ENCODE assay signal across 8 cellular contexts in the genomic region with DNA sequence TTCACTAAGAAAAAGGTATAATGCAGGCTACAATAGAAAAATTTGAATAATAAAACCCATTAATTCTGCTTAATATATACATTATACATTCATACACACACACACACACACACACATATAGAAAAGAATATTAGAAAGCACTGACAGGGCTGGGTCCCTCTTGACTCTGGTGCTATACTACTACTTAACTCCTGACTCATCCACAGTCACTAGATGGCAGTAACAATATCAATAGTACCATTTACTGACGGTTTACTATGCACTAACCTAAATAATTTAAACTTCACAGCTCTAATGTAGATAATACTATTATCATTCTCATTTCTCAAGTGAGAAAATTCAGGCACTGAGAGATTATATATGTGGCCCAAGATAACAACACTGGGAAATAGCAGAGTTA.
DNase-seq lines count a peak whose midpoint lies in the region; ATAC-seq, FAIRE-seq and TF ChIP-seq lines count a peak whose summit lies in the region.

No MANE protein-coding gene starts in this region.

- H3K9me3 ChIP-seq in left lung (peaks cover 0 to 17% of the 10 kb centered on the region in 2 donors), lower lobe of right lung (peaks cover 9% of the 10 kb centered on the region)

- TF ChIP-seq CTCF in GM12864 (IDR thresholded peaks at IDR 0.05; ENCODE audit: low read depth, low read length, missing control alignments) (peak; percentile 21), HFFc6 (IDR thresholded peaks at IDR 0.05) (peak; percentile 53; the same call in 1 of the 2 replicates), left lung (IDR thresholded peaks at IDR 0.05) (no peak), lower lobe of right lung (IDR thresholded peaks at IDR 0.05) (no peak)

- peaks cover 13% of the 10 kb centered on the region; the same call in 1 of the 2 replicates for H3K4me1 Mint-ChIP-seq in HFFc6 (ENCODE audit: low read depth)

- intact Hi-C loops in left lung (cut with DNase I) (no loop called here), lower lobe of right lung (cut with DNase I) (no loop called here)

- no peak for DNase-seq in GM12864 (ENCODE audit: low read depth)
- DNase-seq in HFFc6: peak; percentile 13
- DNase-seq in left lung: no peak
- DNase-seq in stimulated activated CD4-positive, alpha-beta T cell treated with anti-CD3 and anti-CD28 coated beads, Interleukin-4, amount 100 ng/mL, for 1 hour: no peak
- DNase-seq in lower lobe of right lung: no peak
- no peak for DNase-seq in urothelium cell line (ENCODE audit: low spot score)

- H3K36me3 Mint-ChIP-seq in HFFc6 (ENCODE audit: low read depth): peaks cover 26% of the 10 kb centered on the region

- H3K27me3 Mint-ChIP-seq in HFFc6 (ENCODE audit: insufficient read depth): no peaks in the 10 kb centered on the region; the same call in 1 of the 2 replicates

- peaks cover 8% of the 10 kb centered on the region; the same call in 1 of the 2 replicates for H3K9me3 Mint-ChIP-seq in HFFc6

- H3K27me3 ChIP-seq in left lung (no peaks in the 10 kb centered on the region), lower lobe of right lung (ENCODE audit: low read depth) (no peaks in the 10 kb centered on the region)

- no peak overlapping the region for H3K27ac ChIP-seq in left lung
- no peak overlapping the region for H3K27ac ChIP-seq in lower lobe of right lung

- H3K4me3 Mint-ChIP-seq in HFFc6: no peak overlapping the region

- peak; percentile 86 for ATAC-seq in SK-N-SH treated with all-trans-retinoic acid at 6 μM for 48 hours
- ATAC-seq in left lung: peak; percentile 44
- ATAC-seq in lower lobe of right lung: no peak
- no peak for ATAC-seq in GM21515 (IDR thresholded peaks at IDR 0.05; ENCODE audit: unreplicated experiment)

- H3K4me3 ChIP-seq in GM12864 (ENCODE audit: low read depth, low read length) (no peak overlapping the region), left lung (no peak overlapping the region), lower lobe of right lung (no peak overlapping the region)

- H3K36me3 ChIP-seq in left lung (peaks cover 0 to 31% of the 10 kb centered on the region in 2 donors), lower lobe of right lung (peaks cover 18% of the 10 kb centered on the region)

- H3K27ac Mint-ChIP-seq in HFFc6: no peak overlapping the region

- FAIRE-seq in urothelium cell line (lab: Jason Lieb, UNC): no peak

- H3K4me1 ChIP-seq in left lung (no peaks in the 10 kb centered on the region), lower lobe of right lung (no peaks in the 10 kb centered on the region)

TF ChIP-seq in SK-N-SH treated with all-trans-retinoic acid at 6 μM for 48 hours, 23 proteins besides CTCF, POLR2A, EP300 and RAD21:
- TF ChIP-seq ZFP3 (CRISPR knock-in tag; IDR thresholded peaks at IDR 0.05): no peak
- no peak for TF ChIP-seq ZNF70 (CRISPR knock-in tag; IDR thresholded peaks at IDR 0.05)
- no peak for TF ChIP-seq ZNF8 (CRISPR knock-in tag; IDR thresholded peaks at IDR 0.05)
- no peak for TF ChIP-seq RARB (CRISPR knock-in tag; IDR thresholded peaks at IDR 0.05)
- TF ChIP-seq ARNTL (CRISPR knock-in tag; IDR thresholded peaks at IDR 0.05; ENCODE audit: borderline replicate concordance, low read depth): no peak
- TF ChIP-seq, protein P1, sequence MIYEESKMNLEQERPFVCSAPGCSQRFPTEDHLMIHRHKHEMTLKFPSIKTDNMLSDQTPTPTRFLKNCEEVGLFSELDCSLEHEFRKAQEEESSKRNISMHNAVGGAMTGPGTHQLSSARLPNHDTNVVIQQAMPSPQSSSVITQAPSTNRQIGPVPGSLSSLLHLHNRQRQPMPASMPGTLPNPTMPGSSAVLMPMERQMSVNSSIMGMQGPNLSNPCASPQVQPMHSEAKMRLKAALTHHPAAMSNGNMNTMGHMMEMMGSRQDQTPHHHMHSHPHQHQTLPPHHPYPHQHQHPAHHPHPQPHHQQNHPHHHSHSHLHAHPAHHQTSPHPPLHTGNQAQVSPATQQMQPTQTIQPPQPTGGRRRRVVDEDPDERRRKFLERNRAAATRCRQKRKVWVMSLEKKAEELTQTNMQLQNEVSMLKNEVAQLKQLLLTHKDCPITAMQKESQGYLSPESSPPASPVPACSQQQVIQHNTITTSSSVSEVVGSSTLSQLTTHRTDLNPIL (CRISPR knock-in tag; IDR thresholded peaks at IDR 0.05; ENCODE audit: low read depth): no peak
- no peak for TF ChIP-seq ZC3H10 (CRISPR knock-in tag; IDR thresholded peaks at IDR 0.05)
- TF ChIP-seq ZFP30 (CRISPR knock-in tag; IDR thresholded peaks at IDR 0.05): no peak
- no peak for TF ChIP-seq BACH2 (CRISPR knock-in tag; IDR thresholded peaks at IDR 0.05; ENCODE audit: borderline replicate concordance)
- no peak for TF ChIP-seq ISL1 (CRISPR knock-in tag; IDR thresholded peaks at IDR 0.05)
- no peak for TF ChIP-seq TOX (CRISPR knock-in tag; IDR thresholded peaks at IDR 0.05; ENCODE audit: borderline replicate concordance)
- no peak for TF ChIP-seq GLIS3 (CRISPR knock-in tag; IDR thresholded peaks at IDR 0.05)

Comparison
In these comparisons a context has a peak if more than half of its experiments do, and no peak if none do; other contexts are left out.
1. CTCF ChIP-seq: peak in GM12864 (single experiment) and HFFc6 (single experiment); none in left lung (0 of 2) and lower lobe of right lung (single experiment).
2. ATAC-seq: peak in SK-N-SH treated with all-trans-retinoic acid at 6 μM for 48 hours (single experiment) and left lung (single experiment); none in lower lobe of right lung (0 of 2) and GM21515 (single experiment).